In the genomic region with DNA sequence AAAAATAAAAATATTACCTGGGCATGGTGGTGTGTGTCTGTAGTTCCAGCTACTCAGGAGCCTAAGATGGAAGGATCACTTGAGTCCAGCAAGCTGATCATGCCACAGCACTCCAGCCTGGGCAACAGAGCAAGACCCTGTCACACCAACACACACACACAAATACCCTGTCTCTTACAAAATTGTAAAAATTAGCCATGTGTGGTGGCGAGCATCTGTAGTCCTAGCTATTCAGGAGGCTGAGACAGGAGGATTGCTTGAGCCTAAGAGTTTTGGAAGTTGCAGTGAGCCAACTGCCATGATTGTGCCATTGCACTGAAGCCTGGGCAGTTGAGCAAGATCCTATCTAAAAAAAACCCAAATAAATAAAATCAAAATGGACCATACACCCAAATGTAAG, we compare ENCODE assay signal across 21 cellular contexts. TPM values are rescaled to one million over a fixed set of nuclear protein-coding genes. Genes with fewer than 3 reads are reported as not detected.
A peak's percentile ranks its signal among the peaks of the same experiment; 100 is the strongest.
DNase-seq lines count a peak whose midpoint lies in the region; ATAC-seq, FAIRE-seq and TF ChIP-seq lines count a peak whose summit lies in the region.
"Had no signal": no experiment of that assay in that cellular context is flagged by ENCODE, and none has a peak within 500 bp of the region (broad histone marks: within the 10 kb centered on the region; RNA-seq: fewer than 3 reads in every experiment).

No MANE protein-coding gene starts in this region.

- H3K4me1 ChIP-seq in Caco-2, result peaks cover 55% of the 10 kb centered on the region
- H3K4me1 ChIP-seq in K562 (replicated peaks in 1 of 2; ENCODE audit: control insufficient read depth in 2 of 2, insufficient read depth in 2 of 2, low read length in 2 of 2), result peaks cover 4 to 21% of the 10 kb centered on the region in 2 experiments; a peak in 3 of 5 replicates
- H3K4me1 ChIP-seq: BLaER1 had no signal

- TF ChIP-seq EP300 in K562 (IDR thresholded peaks at IDR 0.05; ENCODE audit: low read length), result no peak

- TF ChIP-seq POLR2A in K562 (conservative IDR thresholded peaks at IDR 0.05), result no peak

- intact Hi-C loops in Caco-2 (cut with micrococcal nuclease; ENCODE audit: unreplicated experiment) (no loop called here), K562 (cut with micrococcal nuclease) (loop anchor here (10.0 kb wide), 1 partner anchor 186 kb away; a partner anchor contains a TSS)

- H3K9me3 Mint-ChIP-seq in activated naive CD4-positive, alpha-beta T cell treated with anti-CD3 and anti-CD28 coated beads, Interleukin-2, amount 50 U/mL, for 72 hours, result no peaks in the 10 kb centered on the region
- no peaks in the 10 kb centered on the region for H3K9me3 Mint-ChIP-seq in activated naive CD4-positive, alpha-beta T cell treated with anti-CD3 and anti-CD28 coated beads, Interleukin-2, amount 10 ng/mL, durations not matched to agents 7 days and 5 days
- no peaks in the 10 kb centered on the region for H3K9me3 Mint-ChIP-seq in Caco-2 (ENCODE audit: unreplicated experiment)
- no peaks in the 10 kb centered on the region for H3K9me3 Mint-ChIP-seq in activated T-cell treated with anti-CD3 and anti-CD28 coated beads, Interleukin-2, amount 50 U/mL, for 4 hours
- H3K9me3 Mint-ChIP-seq: CD4-positive, CD25-positive, alpha-beta regulatory T cell; CD8-positive, alpha-beta T cell had no signal

- BruUV-seq in Caco-2 (replicated peaks; lab: Mats Ljungman, UMichigan), result no TSS peak
- BruUV-seq in K562 (replicated peaks; lab: Mats Ljungman, UMichigan), result no TSS peak

- ATAC-seq in activated naive CD4-positive, alpha-beta T cell treated with anti-CD3 and anti-CD28 coated beads, Interleukin-2, amount 50 U/mL, for 72 hours, result no peak
- no peak for ATAC-seq in K562
- ATAC-seq in activated T-cell treated with anti-CD3 and anti-CD28 coated beads, Interleukin-2, amount 50 U/mL, for 4 hours, result no peak
- ATAC-seq in GM21423 (IDR thresholded peaks at IDR 0.05; ENCODE audit: unreplicated experiment), result no peak
- ATAC-seq: CD8-positive, alpha-beta T cell had no signal

- no peak for FAIRE-seq in K562 (lab: Jason Lieb, UNC)
- FAIRE-seq: A204.1, D721Med, GM12891, GM18507, H54 had no signal

- CTCF ChIA-PET in activated naive CD4-positive, alpha-beta T cell treated with anti-CD3 and anti-CD28 coated beads, Interleukin-2, amount 10 ng/mL, durations not matched to agents 7 days and 5 days (lab: Charles Lee), result no interaction called here
- CTCF ChIA-PET in Caco-2 (lab: Charles Lee) (no interaction called here), K562 (lab: Yijun Ruan, JAX; ENCODE audit: low intra/inter-chr PET ratio) (no interaction called here)

- WGBS in K562 (ENCODE audit: insufficient coverage, low coverage, missing lambda C conversion rate), result 25% methylated on average over 1 of the region's 1 CpG

- no peak overlapping the region for H3K4me3 Mint-ChIP-seq in activated naive CD4-positive, alpha-beta T cell treated with anti-CD3 and anti-CD28 coated beads, Interleukin-2, amount 10 ng/mL, durations not matched to agents 7 days and 5 days
- no peak overlapping the region for H3K4me3 Mint-ChIP-seq in Caco-2 (ENCODE audit: unreplicated experiment)
- no peak overlapping the region for H3K4me3 Mint-ChIP-seq in activated T-cell treated with anti-CD3 and anti-CD28 coated beads, Interleukin-2, amount 50 U/mL, for 4 hours
- H3K4me3 Mint-ChIP-seq: B cell; CD4-positive, CD25-positive, alpha-beta regulatory T cell; CD8-positive, alpha-beta T cell had no signal

- H3K36me3 ChIP-seq in Caco-2 (ENCODE audit: control insufficient read depth, insufficient read depth, low read length), result no peaks in the 10 kb centered on the region
- no peaks in the 10 kb centered on the region for H3K36me3 ChIP-seq in K562 (ENCODE audit: control insufficient read depth, insufficient read depth, low read length)
- H3K36me3 ChIP-seq: BLaER1, HAP-1 had no signal

- H3K27me3 ChIP-seq in Caco-2 (replicated peaks; ENCODE audit: control insufficient read depth, insufficient read depth, low read length), result no peaks in the 10 kb centered on the region
- H3K27me3 ChIP-seq in K562 (ENCODE audit: control insufficient read depth in 2 of 2, insufficient read depth in 2 of 2, low read length in 2 of 2), result no peaks in the 10 kb centered on the region
- H3K27me3 ChIP-seq: BLaER1 had no signal

- H3K4me2 ChIP-seq in K562 (ENCODE audit: insufficient read depth, low read length), result no peak overlapping the region
- H3K4me2 ChIP-seq: BLaER1 had no signal

- TF ChIP-seq CTCF in Caco-2 (IDR thresholded peaks at IDR 0.05; ENCODE audit: insufficient read depth in 1 of 2, low read depth in 1 of 2, low read length in 1 of 2, severe bottlenecking in 1 of 2, unreplicated experiment in 1 of 2), result no peak
- TF ChIP-seq CTCF in K562 (IDR thresholded peaks at IDR 0.05 in 2 of 3, conservative IDR thresholded peaks at IDR 0.05 in 1 of 3; ENCODE audit: insufficient read depth in 2 of 3, low read depth in 1 of 3, low read length in 3 of 3), result no peak

- POLR2A ChIA-PET in Caco-2 (lab: Charles Lee) (interaction anchor here (0.7 kb wide), 1 partner anchor 32 kb away, joined by 3 read pairs; a partner anchor contains a TSS), K562 (lab: Yijun Ruan, JAX) (interaction anchor here (0.9 to 1.3 kb wide), 2 partner anchors 10 to 14 kb away, joined by 4 to 7 read pairs; no protein-coding TSS in a partner anchor)

- no peak overlapping the region for H3K27ac ChIP-seq in K562 (ENCODE audit: extremely low read depth, low read depth, low read length)
- H3K27ac ChIP-seq: 22Rv1, BLaER1, C4-2B had no signal

- H2AFZ ChIP-seq in K562 (ENCODE audit: low read depth, low read length), result no peak overlapping the region

- H4K20me1 ChIP-seq in K562 (replicated peaks; ENCODE audit: control insufficient read depth, insufficient read depth, low read length), result no peaks in the 10 kb centered on the region
- H4K20me1 ChIP-seq: BLaER1 had no signal

- H3K9me3 ChIP-seq in Caco-2, result no peaks in the 10 kb centered on the region
- H3K9me3 ChIP-seq in K562 (replicated peaks; ENCODE audit: control insufficient read depth, insufficient read depth, low read depth, low read length), result no peaks in the 10 kb centered on the region
- H3K9me3 ChIP-seq: BLaER1, HAP-1 had no signal

- H3K9ac ChIP-seq in K562 (ENCODE audit: insufficient read depth in 1 of 2, low read depth in 2 of 2, low read length in 2 of 2), result no peak overlapping the region
- H3K9ac ChIP-seq: BLaER1 had no signal

- peaks cover 7% of the 10 kb centered on the region for H3K4me1 Mint-ChIP-seq in activated naive CD4-positive, alpha-beta T cell treated with anti-CD3 and anti-CD28 coated beads, Interleukin-2, amount 10 ng/mL, durations not matched to agents 7 days and 5 days
- peaks cover 22% of the 10 kb centered on the region for H3K4me1 Mint-ChIP-seq in Caco-2 (ENCODE audit: low read depth, unreplicated experiment)
- no peaks in the 10 kb centered on the region for H3K4me1 Mint-ChIP-seq in activated T-cell treated with anti-CD3 and anti-CD28 coated beads, Interleukin-2, amount 50 U/mL, for 4 hours (ENCODE audit: low read depth)
- H3K4me1 Mint-ChIP-seq: B cell; CD4-positive, CD25-positive, alpha-beta regulatory T cell had no signal

- no peak overlapping the region for H3K4me3 ChIP-seq in Caco-2 (ENCODE audit: low read depth, low read length)
- H3K4me3 ChIP-seq in K562, result no peak overlapping the region
- H3K4me3 ChIP-seq: BLaER1, HAP-1 had no signal

- peaks cover 12% of the 10 kb centered on the region for H3K27me3 Mint-ChIP-seq in activated naive CD4-positive, alpha-beta T cell treated with anti-CD3 and anti-CD28 coated beads, Interleukin-2, amount 10 ng/mL, durations not matched to agents 7 days and 5 days
- no peaks in the 10 kb centered on the region for H3K27me3 Mint-ChIP-seq in Caco-2 (ENCODE audit: insufficient read depth, unreplicated experiment)
- H3K27me3 Mint-ChIP-seq in activated T-cell treated with anti-CD3 and anti-CD28 coated beads, Interleukin-2, amount 50 U/mL, for 4 hours (ENCODE audit: low read depth), result no peaks in the 10 kb centered on the region

- H3K9me1 ChIP-seq in K562 (ENCODE audit: control insufficient read depth, insufficient read depth, low read length), result no peaks in the 10 kb centered on the region

- no peak for TF ChIP-seq RAD21 in K562 (CRISPR knock-in tag; conservative IDR thresholded peaks at IDR 0.05 in 1 of 2, IDR thresholded peaks at IDR 0.05 in 1 of 2)

- in situ Hi-C loops in K562 (cut with MboI), result no loop called here

- H3K36me3 Mint-ChIP-seq in activated naive CD4-positive, alpha-beta T cell treated with anti-CD3 and anti-CD28 coated beads, Interleukin-2, amount 50 U/mL, for 72 hours, result no peaks in the 10 kb centered on the region
- no peaks in the 10 kb centered on the region for H3K36me3 Mint-ChIP-seq in activated naive CD4-positive, alpha-beta T cell treated with anti-CD3 and anti-CD28 coated beads, Interleukin-2, amount 10 ng/mL, durations not matched to agents 7 days and 5 days
- H3K36me3 Mint-ChIP-seq in Caco-2 (ENCODE audit: insufficient read depth, unreplicated experiment), result peaks cover 6% of the 10 kb centered on the region
- H3K36me3 Mint-ChIP-seq in activated T-cell treated with anti-CD3 and anti-CD28 coated beads, Interleukin-2, amount 50 U/mL, for 4 hours (ENCODE audit: insufficient read depth), result no peaks in the 10 kb centered on the region
- H3K36me3 Mint-ChIP-seq: CD4-positive, CD25-positive, alpha-beta regulatory T cell; CD8-positive, alpha-beta T cell had no signal

- no peaks in the 10 kb centered on the region for H3K79me2 ChIP-seq in K562 (ENCODE audit: control insufficient read depth, insufficient read depth, low read length)

- H3K27ac Mint-ChIP-seq in activated naive CD4-positive, alpha-beta T cell treated with anti-CD3 and anti-CD28 coated beads, Interleukin-2, amount 50 U/mL, for 72 hours, result peak overlapping the region; percentile 10 to 14
- H3K27ac Mint-ChIP-seq in activated naive CD4-positive, alpha-beta T cell treated with anti-CD3 and anti-CD28 coated beads, Interleukin-2, amount 10 ng/mL, durations not matched to agents 7 days and 5 days, result no peak overlapping the region
- peak overlapping the region; percentile 55 for H3K27ac Mint-ChIP-seq in Caco-2 (ENCODE audit: unreplicated experiment)
- H3K27ac Mint-ChIP-seq: B cell; CD4-positive, CD25-positive, alpha-beta regulatory T cell; CD8-positive, alpha-beta T cell had no signal

- no peak for DNase-seq in activated naive CD4-positive, alpha-beta T cell treated with anti-CD3 and anti-CD28 coated beads, Interleukin-2, amount 50 U/mL, for 72 hours (ENCODE audit: low spot score in 2 of 2)
- no peak for DNase-seq in activated naive CD4-positive, alpha-beta T cell treated with anti-CD3 and anti-CD28 coated beads, Interleukin-2, amount 10 ng/mL, durations not matched to agents 7 days and 5 days
- DNase-seq in Caco-2, result no peak
- no peak for DNase-seq in K562 (ENCODE audit: extremely low read depth in 1 of 4, low spot score in 3 of 4)
- DNase-seq in activated T-cell treated with anti-CD3 and anti-CD28 coated beads, Interleukin-2, amount 50 U/mL, for 4 hours, result no peak
- DNase-seq: CD4-positive, CD25-positive, alpha-beta regulatory T cell; CD8-positive, alpha-beta T cell; DMS53; DMS79 treated with DMSO at 0.1 percent for 48 hours; GOT3 had no signal

RNA-seq across cellular contexts. Expression of a gene that starts 32.1 kb away (rescaled TPM):
- 10 to 100 TPM in 1 of 2 donors, 1 to 10 TPM in 1; 6.5 to 20.1 TPM for total RNA-seq in activated naive CD4-positive, alpha-beta T cell treated with anti-CD3 and anti-CD28 coated beads, Interleukin-2, amount 50 U/mL, for 72 hours
- total RNA-seq in Caco-2 (2022) (40.1 and 46.9 TPM in 2 replicates), K562 (2014; rRNA removed) (13.6 and 15.3 TPM in 2 replicates), K562 (2014; rRNA removed; fragmentation: Illumina TruSeq; extraction: Trizol) (24.4 and 26.2 TPM in 2 replicates), K562 (2015; rRNA removed; fragmentation: Illumina TruSeq; extraction: Trizol) (26.2 and 31.8 TPM in 2 replicates), K562 (2021) (13.8 and 13.9 TPM in 2 replicates)
- total RNA-seq in K562 (2011; cell fraction: chromatin; rRNA removed; ENCODE audit: low replicate concordance), result 58.3 and 148 TPM in 2 replicates
- total RNA-seq in K562 (2011; cell fraction: nucleolus; rRNA removed), result 21.2 and 29.9 TPM in 2 replicates
- total RNA-seq in K562 (2011; cell fraction: nucleoplasm; rRNA removed), result 52.6 and 70.1 TPM in 2 replicates
- polyA plus RNA-seq in K562 (2011; rRNA removed) (19.3 and 26.0 TPM in 2 replicates), K562 (2014; fragmentation: Illumina TruSeq; extraction: Trizol) (12.2 and 14.5 TPM in 2 replicates), K562 (2014; fragmentation: Nextera tagmentation; extraction: Ambion mirVana) (1 to 10 TPM; 4.8 to 6.7 TPM), K562 (2014; rRNA removed) (9.5 and 13.3 TPM in 2 replicates)
- polyA plus RNA-seq in K562 (2011; cell fraction: cytosol; rRNA removed), result 4.9 and 9.3 TPM in 2 replicates
- polyA plus RNA-seq in K562 (2011; cell fraction: nucleus; rRNA removed), result 16.9 and 17.1 TPM in 2 replicates
- 8.7 and 11.1 TPM in 2 replicates for polyA plus RNA-seq in K562 (2012)
- 63.2 and 72.7 TPM in 2 replicates for polyA minus RNA-seq in K562 (2011; rRNA and poly(A)+ RNA removed)
- polyA minus RNA-seq in K562 (2011; cell fraction: cytosol; rRNA and poly(A)+ RNA removed), result 15.4 and 29.7 TPM in 2 replicates
- polyA minus RNA-seq in K562 (2011; cell fraction: nucleus; rRNA and poly(A)+ RNA removed), result 39.0 and 62.6 TPM in 2 replicates
- total RNA-seq in activated T-cell treated with anti-CD3 and anti-CD28 coated beads, Interleukin-2, amount 50 U/mL, for 4 hours, result 10 to 100 TPM in 1 of 3 donors, 1 to 10 TPM in 2; 9.0 to 11.3 (median 9.7) TPM
